Comparison of ENCODE assay signal across 10 cellular contexts in the genomic region with DNA sequence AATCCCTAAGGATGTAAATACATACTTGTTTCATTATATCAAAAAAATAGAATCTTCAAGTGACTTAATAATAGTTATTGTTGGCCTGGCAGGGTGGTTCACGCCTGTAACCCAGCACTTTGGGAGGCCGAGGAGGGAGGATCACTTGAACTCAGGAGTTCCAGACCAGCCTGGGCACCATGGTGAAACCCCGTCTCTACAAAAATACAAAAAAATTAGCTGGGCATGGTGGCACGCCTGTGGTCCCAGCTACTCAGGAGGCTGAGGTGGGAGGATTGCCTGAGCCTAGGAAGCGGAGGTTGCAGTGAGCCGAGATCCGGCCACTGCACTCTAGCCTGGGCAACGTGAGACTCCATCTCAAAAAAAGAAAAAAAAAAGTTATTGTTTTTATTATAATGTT. TPM values are rescaled to one million over a fixed set of nuclear protein-coding genes. Genes with fewer than 3 reads are reported as not detected.
DNase-seq lines count a peak whose midpoint lies in the region; ATAC-seq, FAIRE-seq and TF ChIP-seq lines count a peak whose summit lies in the region.
"Had no signal": no experiment of that assay in that cellular context is flagged by ENCODE, and none has a peak within 500 bp of the region (broad histone marks: within the 10 kb centered on the region; RNA-seq: fewer than 3 reads in every experiment).

No MANE protein-coding gene starts in this region.

- ATAC-seq in naive B cell (ENCODE audit: low read depth in 2 of 2), result no peak

- DNase-seq in BE2C, result no peak
- DNase-seq in naive B cell, result no peak
- no peak for DNase-seq in D721Med (ENCODE audit: insufficient read length, low spot score)
- no peak for DNase-seq in NCI-H510A (lab: John Stamatoyannopoulos, UW)
- no peak for DNase-seq in stimulated activated CD4-positive, alpha-beta T cell treated with anti-CD3 and anti-CD28 coated beads, Interleukin-12 subunit alpha, Interleukin-12 subunit beta, amount 100 ng/mL, for 4 hours
- no peak for DNase-seq in UCSD-AML1 (lab: John Stamatoyannopoulos, UW; ENCODE audit: unreplicated experiment)
- DNase-seq: HCEC 1CT had no signal

- H3K4me1 ChIP-seq in BE2C, result no peaks in the 10 kb centered on the region
- H3K4me1 ChIP-seq in HUES6 (ENCODE audit: control insufficient read depth, insufficient read depth, low read length), result peaks cover 11% of the 10 kb centered on the region; the same call in 1 of the 2 replicates

- H3K36me3 Mint-ChIP-seq in brain, result peaks cover 4% of the 10 kb centered on the region
- H3K36me3 Mint-ChIP-seq in naive B cell, result peaks cover 0 to 7% of the 10 kb centered on the region in 2 donors

- H3K4me3 Mint-ChIP-seq in brain (peak overlapping the region; percentile 98 to 100 (median 100)), naive B cell (peak overlapping the region; percentile 57 to 100 (median 85))

- no peak overlapping the region for H3K27ac ChIP-seq in HUES6 (ENCODE audit: low read depth, low read length)

- H3K9me3 Mint-ChIP-seq in brain (peaks cover 0 to 3% (median 0%) of the 10 kb centered on the region in 5 experiments), naive B cell (peaks cover 0 to 2% (median 0%) of the 10 kb centered on the region in 7 donors)

- H3K4me1 Mint-ChIP-seq in brain, result peaks cover 67% of the 10 kb centered on the region
- peaks cover 31 to 61% (median 42%) of the 10 kb centered on the region in 3 donors for H3K4me1 Mint-ChIP-seq in naive B cell

- H3K27ac Mint-ChIP-seq in brain, result peak overlapping the region in 2 of 5 experiments; percentile 71 to 74
- H3K27ac Mint-ChIP-seq in naive B cell, result peak overlapping the region in 4 of 6 donors; percentile 24 to 100 (median 98)

- H3K4me3 ChIP-seq in BE2C (ENCODE audit: low read depth, low read length) (peak overlapping the region; percentile 100), HUES6 (ENCODE audit: low read depth, low read length) (peak overlapping the region; percentile 100; the same call in 1 of the 2 replicates)

- H3K27me3 ChIP-seq in BE2C (no peaks in the 10 kb centered on the region), HUES6 (ENCODE audit: control insufficient read depth, insufficient read depth, low read length) (no peaks in the 10 kb centered on the region)

- peaks cover 14% of the 10 kb centered on the region for H3K27me3 Mint-ChIP-seq in brain
- H3K27me3 Mint-ChIP-seq in naive B cell, result no peaks in the 10 kb centered on the region

- H3K9ac ChIP-seq in HUES6 (ENCODE audit: low read length), result no peak overlapping the region

- H3K36me3 ChIP-seq in BE2C (no peaks in the 10 kb centered on the region; the same call in 1 of the 2 replicates), HUES6 (ENCODE audit: control insufficient read depth, insufficient read depth, low read length) (no peaks in the 10 kb centered on the region)

- TF ChIP-seq CTCF in BE2C (IDR thresholded peaks at IDR 0.05; ENCODE audit: low read depth, low read length) (no peak), brain (conservative IDR thresholded peaks at IDR 0.05) (no peak), D721Med (IDR thresholded peaks at IDR 0.05; ENCODE audit: insufficient read depth, missing control alignments) (no peak)

- H3K9me3 ChIP-seq in BE2C, result no peaks in the 10 kb centered on the region
- H3K9me3 ChIP-seq in HUES6 (ENCODE audit: control insufficient read depth, insufficient read depth, low read depth, low read length), result no peaks in the 10 kb centered on the region

- no peak for FAIRE-seq in D721Med (lab: Jason Lieb, UNC)
- FAIRE-seq: G401.6 had no signal

RNA-seq across cellular contexts. Expression of gene USP15, which starts 1.7 kb away (rescaled TPM):
- 51.5 TPM for polyA plus RNA-seq in BE2C (2012; ENCODE audit: insufficient read depth, insufficient read length, low read depth)
- polyA plus RNA-seq in brain (ENCODE audit: insufficient read depth, low read depth, low replicate concordance), result 5.6 TPM
- polyA plus RNA-seq in naive B cell (ENCODE audit: low read depth in 6 of 6), result 100 to 1,000 TPM in 5 of 6 donors, 10 to 100 TPM in 1; 70.7 to 120 (median 105) TPM

Comparison
In these comparisons a context has a peak if more than half of its experiments do, and no peak if none do; other contexts are left out.
1. RNA of gene USP15, which starts 1.7 kb away (polyA plus RNA-seq): 70.7 to 120 TPM in naive B cell; 5.6 TPM in brain (single experiment); every median in the first group is over 10 times any median in the second.